1 cellular context compared by ENCODE assay signal in genomic region chr7:105365541-105366534, GRCh38.
A peak's percentile ranks its signal among the peaks of the same experiment; 100 is the strongest.
TF ChIP-seq lines count a peak whose summit lies in the region.

No MANE protein-coding gene starts in this region.

TF ChIP-seq in HepG2, 621 proteins besides CTCF, POLR2A, EP300 and RAD21 (continued from another document):
- TF ChIP-seq ZNF784 (CRISPR knock-in tag; IDR thresholded peaks at IDR 0.05; ENCODE audit: borderline replicate concordance) (no peak), ZBTB33 (CRISPR knock-in tag; IDR thresholded peaks at IDR 0.05) (peak; percentile 59)
